ENCODE assay signal across 13 cellular contexts in the genomic region with DNA sequence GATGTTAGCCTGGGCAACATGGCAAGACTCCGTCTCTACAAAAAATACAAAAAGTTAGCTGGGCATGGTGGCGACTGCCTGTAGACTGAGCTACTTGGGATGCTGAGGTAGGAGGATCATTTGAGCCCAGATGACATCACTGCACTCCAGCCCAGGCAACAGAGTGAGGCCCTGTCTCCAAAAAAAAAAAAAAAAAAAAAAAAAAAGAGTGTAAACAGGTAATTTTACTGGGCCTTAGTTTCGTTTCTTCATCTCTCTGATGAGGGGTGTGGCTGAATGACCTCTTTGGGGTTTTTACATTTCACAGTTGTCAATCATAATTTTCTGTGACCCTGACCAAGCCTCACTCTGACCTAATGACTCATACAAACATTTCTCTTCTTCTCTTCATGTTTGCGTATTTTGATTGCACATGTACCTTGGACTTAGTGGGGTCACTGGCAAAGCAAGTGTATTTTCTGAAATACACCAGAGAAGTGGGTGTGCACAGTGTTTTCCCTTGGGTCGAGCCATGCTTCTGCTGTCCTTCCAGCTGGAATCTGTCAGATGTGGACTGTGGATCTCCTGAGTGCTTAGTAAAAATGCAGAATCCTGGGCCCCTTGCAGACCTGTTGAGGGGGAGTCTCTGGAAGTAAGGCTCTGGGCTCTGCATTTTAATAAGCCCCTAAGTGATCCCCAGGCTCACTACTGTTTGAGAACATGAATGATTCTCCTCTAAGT.
DNase-seq lines count a peak whose midpoint lies in the region; ATAC-seq, FAIRE-seq and TF ChIP-seq lines count a peak whose summit lies in the region.
"Had no signal": no experiment of that assay in that cellular context is flagged by ENCODE, and none has a peak within 500 bp of the region (broad histone marks: within the 10 kb centered on the region; RNA-seq: fewer than 3 reads in every experiment).

No MANE protein-coding gene starts in this region.

- H3K4me1 Mint-ChIP-seq in MCF 10A (ENCODE audit: insufficient read depth, unreplicated experiment) = peaks cover 50% of the 10 kb centered on the region

- in situ Hi-C loops in GM12878 (cut with MboI) = no loop called here

- H3K27me3 Mint-ChIP-seq in MCF 10A (ENCODE audit: insufficient read depth, unreplicated experiment) = no peaks in the 10 kb centered on the region

- TF ChIP-seq POLR2A in breast epithelium (IDR thresholded peaks at IDR 0.05) = no peak
- TF ChIP-seq POLR2A in GM12878 (IDR thresholded peaks at IDR 0.05; ENCODE audit: low read depth, low read length) = no peak
- no peak for TF ChIP-seq POLR2A in stomach (IDR thresholded peaks at IDR 0.05)

- intact Hi-C loops in MCF 10A (cut with micrococcal nuclease) = no loop called here
- intact Hi-C loops in breast epithelium (cut with DNase I; ENCODE audit: low total_unique reads) = loop anchor here (2.0 kb wide), 1 partner anchor 47 kb away; no protein-coding TSS in a partner anchor
- intact Hi-C loops in GM12878 (cut with micrococcal nuclease; ENCODE audit: unreplicated experiment) = loop anchor here (5.0 kb wide), 2 partner anchors 38 to 137 kb away; no protein-coding TSS in a partner anchor
- intact Hi-C loops in stomach (cut with DNase I; ENCODE audit: low total_unique reads) = no loop called here

- H3K4me3 ChIP-seq in breast epithelium (no peak overlapping the region), GM12878 (no peak overlapping the region), stomach (no peak overlapping the region), foreskin fibroblast (ENCODE audit: low read depth in 1 of 2, low read length in 2 of 2) (no peak overlapping the region)

- POLR2A ChIA-PET in MCF 10A (lab: Yijun Ruan, JAX) = interaction anchor here (0.8 kb wide), 1 partner anchor 136 kb away, joined by 3 read pairs; no protein-coding TSS in a partner anchor
- POLR2A ChIA-PET in GM12878 (lab: Charles Lee) = interaction anchor here (0.7 to 3.4 kb wide), 7 partner anchors 25 to 380 kb away, joined by 3 to 17 read pairs (median 5); no protein-coding TSS in a partner anchor

- peaks cover 47% of the 10 kb centered on the region for H3K79me2 ChIP-seq in GM12878 (ENCODE audit: control insufficient read depth, insufficient read depth, low read length)

- peaks cover 0 to 7% of the 10 kb centered on the region in 2 donors for H3K4me1 ChIP-seq in breast epithelium
- H3K4me1 ChIP-seq in GM12878 (ENCODE audit: control insufficient read depth, insufficient read depth, low read length) = peaks cover 39% of the 10 kb centered on the region
- H3K4me1 ChIP-seq in stomach = peaks cover 22 to 80% (median 57%) of the 10 kb centered on the region in 4 donors

- H3K9me3 Mint-ChIP-seq in MCF 10A (ENCODE audit: unreplicated experiment) = no peaks in the 10 kb centered on the region

- no peak overlapping the region for H2AFZ ChIP-seq in GM12878 (ENCODE audit: control insufficient read depth, low read depth, low read length)

- H3K9ac ChIP-seq in GM12878 (ENCODE audit: control insufficient read depth, insufficient read depth, low read length) = no peak overlapping the region

- FAIRE-seq in GM12878 (lab: Jason Lieb, UNC) = peak; percentile 74
- no peak for FAIRE-seq in urothelium cell line (lab: Jason Lieb, UNC)
- FAIRE-seq: A204.1 had no signal

- no peak for TF ChIP-seq CTCF in MCF 10A (IDR thresholded peaks at IDR 0.05; ENCODE audit: unreplicated experiment)
- no peak for TF ChIP-seq CTCF in breast epithelium (IDR thresholded peaks at IDR 0.05)
- TF ChIP-seq CTCF in GM12878 (IDR thresholded peaks at IDR 0.05 in 2 of 3, conservative IDR thresholded peaks at IDR 0.05 in 1 of 3; ENCODE audit: control insufficient read depth in 2 of 3, extremely low read depth in 1 of 3, insufficient read depth in 1 of 3, low read depth in 3 of 3, low read length in 3 of 3) = no peak
- TF ChIP-seq CTCF in stomach (IDR thresholded peaks at IDR 0.05) = no peak
- no peak for TF ChIP-seq CTCF in foreskin fibroblast (IDR thresholded peaks at IDR 0.05; ENCODE audit: low read depth, low read length)

- no peaks in the 10 kb centered on the region for H3K36me3 ChIP-seq in breast epithelium
- peaks cover 1 to 8% of the 10 kb centered on the region in 2 experiments; a peak in 3 of 4 replicates for H3K36me3 ChIP-seq in GM12878 (ENCODE audit: control insufficient read depth in 2 of 2, insufficient read depth in 2 of 2, low read length in 1 of 2)
- no peaks in the 10 kb centered on the region for H3K36me3 ChIP-seq in stomach

- SMC1A ChIA-PET in GM12878 (lab: Charles Lee; ENCODE audit: uncharacterized antibody, unreplicated experiment) = interaction anchor here (0.6 to 23.2 kb wide), 10 partner anchors 11 to 100 kb away, joined by 3 to 441 read pairs (median 6); no protein-coding TSS in a partner anchor

- DNase-seq in MCF 10A (ENCODE audit: unreplicated experiment) (peak; percentile 37), breast epithelium (ENCODE audit: low spot score in 2 of 2) (no peak), GM12878 (ENCODE audit: low read depth, low spot score) (peak; percentile 62), stomach (no peak), urothelium cell line (ENCODE audit: low spot score) (no peak), foreskin fibroblast (no peak)
- DNase-seq: activated CD8-positive, alpha-beta memory T cell treated with anti-CD3 and anti-CD28 coated beads, Interleukin-2, amount 50 U/mL, for 4 hours; EL; NCI-H524 treated with DMSO at 0.1 percent for 48 hours; T-helper 2 cell had no signal

- TF ChIP-seq EP300 in GM12878 (IDR thresholded peaks at IDR 0.05; ENCODE audit: borderline replicate concordance in 1 of 2, control insufficient read depth in 1 of 2, low read depth in 2 of 2, low read length in 2 of 2) = peak; percentile 58 to 71; a peak in 2 of 4 replicates
- TF ChIP-seq EP300 in stomach (IDR thresholded peaks at IDR 0.05) = no peak

- no peak overlapping the region; the same call in 1 of the 2 replicates for H3K4me2 ChIP-seq in GM12878 (ENCODE audit: control insufficient read depth, insufficient read depth)

- no peaks in the 10 kb centered on the region for H4K20me1 ChIP-seq in GM12878 (ENCODE audit: control insufficient read depth, insufficient read depth)

- peaks cover 11% of the 10 kb centered on the region for H3K36me3 Mint-ChIP-seq in MCF 10A (ENCODE audit: insufficient read depth, unreplicated experiment)

- no peak overlapping the region for H3K4me3 Mint-ChIP-seq in MCF 10A (ENCODE audit: unreplicated experiment)

- CTCF ChIA-PET in MCF 10A (lab: Yijun Ruan, JAX) = interaction anchor here (0.6 kb wide), 1 partner anchor 57 kb away, joined by 3 read pairs; no protein-coding TSS in a partner anchor
- CTCF ChIA-PET in GM12878 (lab: Yijun Ruan, JAX) = interaction anchor here (1.4 to 2.4 kb wide), 3 partner anchors 10 to 37 kb away, joined by 3 to 7 read pairs (median 7); no protein-coding TSS in a partner anchor

- H3K9me3 ChIP-seq in breast epithelium = no peaks in the 10 kb centered on the region
- H3K9me3 ChIP-seq in GM12878 (replicated peaks; ENCODE audit: control insufficient read depth, insufficient read depth, low read length) = peaks cover 2% of the 10 kb centered on the region; the same call in 2 of the 3 replicates
- H3K9me3 ChIP-seq in stomach = no peaks in the 10 kb centered on the region

- TF ChIP-seq RAD21 in GM12878 (IDR thresholded peaks at IDR 0.05; ENCODE audit: insufficient read depth, low read depth, low read length) = no peak

- ATAC-seq in HG03159 (IDR thresholded peaks at IDR 0.05; ENCODE audit: unreplicated experiment) (peak; percentile 66), GM12878 (peak; percentile 85), GM19452 (IDR thresholded peaks at IDR 0.05; ENCODE audit: unreplicated experiment) (no peak)

- H3K27me3 ChIP-seq in breast epithelium (no peaks in the 10 kb centered on the region), GM12878 (replicated peaks in 1 of 2; ENCODE audit: control insufficient read depth in 2 of 2, insufficient read depth in 2 of 2, low read length in 1 of 2) (no peaks in the 10 kb centered on the region), stomach (no peaks in the 10 kb centered on the region)

- H3K27ac Mint-ChIP-seq in MCF 10A (ENCODE audit: low read depth, unreplicated experiment) = no peak overlapping the region

- H3K27ac ChIP-seq in breast epithelium (no peak overlapping the region), GM12878 (ENCODE audit: control insufficient read depth, insufficient read depth) (peak overlapping the region; percentile 63), stomach (peak overlapping the region in 3 of 5 donors; percentile 8 to 44 (median 10))

- RAD21 ChIA-PET in GM12878 (lab: Charles Lee; ENCODE audit: unreplicated experiment) = interaction anchor here (0.6 to 8.9 kb wide), 9 partner anchors 10 to 193 kb away, joined by 3 to 124 read pairs (median 4); no protein-coding TSS in a partner anchor

- BruUV-seq in MCF 10A (replicated peaks; lab: Mats Ljungman, UMichigan) (no TSS peak), GM12878 (replicated peaks; lab: Mats Ljungman, UMichigan) (no TSS peak)

- WGBS in GM12878 (ENCODE audit: insufficient coverage, insufficient replicate concordance, low lambda C conversion rate, missing lambda C conversion rate) = 38% methylated on average over 5 of the region's 5 CpGs
- WGBS in stomach, 5 donors = 51 to 76% (median 60%) methylated on average over 5 of the region's 5 CpGs

TF ChIP-seq in GM12878, 131 proteins besides CTCF, POLR2A, EP300 and RAD21 (continues in another document):
- TF ChIP-seq RB1 (IDR thresholded peaks at IDR 0.05; ENCODE audit: borderline replicate concordance) = no peak
- TF ChIP-seq JUNB (IDR thresholded peaks at IDR 0.05) = peak; percentile 52
- TF ChIP-seq NR2F1 (conservative IDR thresholded peaks at IDR 0.05) = peak; percentile 99
- peak in 1 of 2 experiments; percentile 46; a peak in 1 of 4 replicates for TF ChIP-seq BHLHE40 (IDR thresholded peaks at IDR 0.05; ENCODE audit: borderline replicate concordance in 1 of 2, low read depth in 2 of 2, low read length in 1 of 2)

Comparison
In these comparisons a context has a peak if more than half of its experiments do, and no peak if none do; other contexts are left out.
1. DNase-seq: peak in MCF 10A (single experiment) and GM12878 (single experiment); none in breast epithelium (0 of 2), stomach (single experiment), urothelium cell line (single experiment) and foreskin fibroblast (0 of 2).
2. intact Hi-C loops: an anchor here in breast epithelium (2.0 kb wide) and GM12878 (5.0 kb wide); none called in MCF 10A and stomach.
3. H3K27ac ChIP-seq: peak in GM12878 (single experiment) and stomach (3 of 5); none in breast epithelium (0 of 2).